1 cellular context compared by ENCODE assay signal in the genomic region with DNA sequence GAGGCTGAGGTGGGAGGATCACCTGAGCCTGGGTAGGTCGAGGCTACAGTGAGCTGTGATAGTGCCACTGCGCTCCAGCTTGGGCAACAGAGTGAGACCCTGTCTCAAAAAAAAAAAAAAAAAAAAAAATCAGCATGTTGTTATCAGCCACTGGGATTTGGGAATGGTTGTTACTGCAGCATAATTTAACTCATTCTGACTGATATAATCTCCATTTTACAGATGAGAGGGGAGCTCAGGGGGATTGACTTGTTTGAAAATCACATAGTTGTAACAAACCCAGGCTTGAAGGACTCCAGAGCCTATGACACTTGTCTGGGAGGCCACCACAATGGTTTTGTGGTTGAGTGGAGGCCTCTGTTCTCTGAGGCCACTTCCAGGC.
TF ChIP-seq lines count a peak whose summit lies in the region.

No MANE protein-coding gene starts in this region.

TF ChIP-seq in IMR-90, 13 proteins besides CTCF, POLR2A, EP300 and RAD21:
- TF ChIP-seq, protein P1, sequence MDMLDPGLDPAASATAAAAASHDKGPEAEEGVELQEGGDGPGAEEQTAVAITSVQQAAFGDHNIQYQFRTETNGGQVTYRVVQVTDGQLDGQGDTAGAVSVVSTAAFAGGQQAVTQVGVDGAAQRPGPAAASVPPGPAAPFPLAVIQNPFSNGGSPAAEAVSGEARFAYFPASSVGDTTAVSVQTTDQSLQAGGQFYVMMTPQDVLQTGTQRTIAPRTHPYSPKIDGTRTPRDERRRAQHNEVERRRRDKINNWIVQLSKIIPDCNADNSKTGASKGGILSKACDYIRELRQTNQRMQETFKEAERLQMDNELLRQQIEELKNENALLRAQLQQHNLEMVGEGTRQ (IDR thresholded peaks at IDR 0.05; ENCODE audit: low read depth, low read length): no peak
- TF ChIP-seq RFX5 (IDR thresholded peaks at IDR 0.05; ENCODE audit: low read depth, low read length) (no peak), NFE2L2 (IDR thresholded peaks at IDR 0.05; ENCODE audit: low read depth, low read length) (no peak), MAFK (IDR thresholded peaks at IDR 0.05; ENCODE audit: low read depth, low read length) (no peak), CEBPB (IDR thresholded peaks at IDR 0.05; ENCODE audit: low read depth, low read length) (no peak), BHLHE40 (IDR thresholded peaks at IDR 0.05; ENCODE audit: low read depth, low read length) (no peak), CHD1 (IDR thresholded peaks at IDR 0.05; ENCODE audit: low read depth, low read length) (no peak), FOS (IDR thresholded peaks at IDR 0.05; ENCODE audit: low read depth, low read length) (no peak), MXI1 (IDR thresholded peaks at IDR 0.05; ENCODE audit: borderline replicate concordance, low read depth, low read length) (no peak), RCOR1 (IDR thresholded peaks at IDR 0.05; ENCODE audit: insufficient replicate concordance, low read length) (no peak), SMC3 (IDR thresholded peaks at IDR 0.05; ENCODE audit: low read depth, low read length) (no peak), MAZ (IDR thresholded peaks at IDR 0.05; ENCODE audit: borderline replicate concordance, low read depth, low read length) (no peak)
- TF ChIP-seq, protein P2, sequence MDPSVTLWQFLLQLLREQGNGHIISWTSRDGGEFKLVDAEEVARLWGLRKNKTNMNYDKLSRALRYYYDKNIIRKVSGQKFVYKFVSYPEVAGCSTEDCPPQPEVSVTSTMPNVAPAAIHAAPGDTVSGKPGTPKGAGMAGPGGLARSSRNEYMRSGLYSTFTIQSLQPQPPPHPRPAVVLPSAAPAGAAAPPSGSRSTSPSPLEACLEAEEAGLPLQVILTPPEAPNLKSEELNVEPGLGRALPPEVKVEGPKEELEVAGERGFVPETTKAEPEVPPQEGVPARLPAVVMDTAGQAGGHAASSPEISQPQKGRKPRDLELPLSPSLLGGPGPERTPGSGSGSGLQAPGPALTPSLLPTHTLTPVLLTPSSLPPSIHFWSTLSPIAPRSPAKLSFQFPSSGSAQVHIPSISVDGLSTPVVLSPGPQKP (IDR thresholded peaks at IDR 0.05; ENCODE audit: borderline replicate concordance, low read depth, low read length): no peak
